ENCODE assay signal across 8 cellular contexts in the genomic region with DNA sequence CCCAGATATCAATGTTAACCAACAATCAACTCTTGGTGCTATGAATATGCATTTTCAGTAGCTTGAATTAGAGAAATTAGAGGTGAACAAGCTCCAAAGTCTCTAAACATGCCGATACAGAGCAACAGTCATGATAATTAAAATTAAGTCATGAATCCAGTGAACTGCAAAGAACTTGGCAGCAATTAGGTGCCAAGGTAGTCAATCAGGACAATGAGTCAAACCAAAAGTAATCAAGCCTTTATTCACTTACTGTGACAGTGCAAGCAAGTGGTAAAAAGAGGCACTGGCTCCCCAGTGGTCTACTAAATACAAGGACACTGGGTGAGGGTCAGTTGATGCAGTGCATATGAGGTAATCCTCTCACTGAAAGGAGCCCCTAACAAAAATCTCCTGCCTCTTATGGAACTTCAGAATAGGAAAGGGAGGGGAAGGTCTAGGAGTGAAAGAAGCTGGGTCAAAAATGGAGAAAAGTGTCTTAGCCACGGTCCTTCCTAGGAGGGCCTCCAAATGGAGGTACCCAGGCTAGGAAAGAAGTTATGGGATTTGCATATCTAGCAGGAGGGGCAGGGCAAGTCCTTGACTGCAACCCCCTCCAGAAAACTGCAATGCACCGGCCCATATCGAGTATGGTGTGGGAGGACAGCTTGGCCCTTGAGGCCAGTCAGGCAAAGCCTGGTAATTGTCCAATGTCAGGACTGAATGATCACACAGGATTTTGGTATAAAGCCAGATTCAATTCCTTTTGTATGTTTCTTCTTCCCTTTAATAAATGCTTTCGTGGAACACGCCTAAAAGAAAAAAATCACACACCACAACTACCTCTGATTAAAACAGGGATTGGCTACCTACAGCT. TPM values are rescaled to one million over a fixed set of nuclear protein-coding genes. Genes with fewer than 3 reads are reported as not detected.
A peak's percentile ranks its signal among the peaks of the same experiment; 100 is the strongest.
DNase-seq lines count a peak whose midpoint lies in the region; ATAC-seq and TF ChIP-seq lines count a peak whose summit lies in the region.

No MANE protein-coding gene starts in this region.

- H4K20me1 ChIP-seq in mammary epithelial cell (ENCODE audit: insufficient read depth, low read length), result no peaks in the 10 kb centered on the region

- H3K27ac ChIP-seq in ACC112 (ENCODE audit: low read depth, low read length), result peak overlapping the region; percentile 89
- H3K27ac ChIP-seq in HUES48 (ENCODE audit: low read depth, low read length), result peak overlapping the region; percentile 27
- peak overlapping the region; percentile 97 for H3K27ac ChIP-seq in mammary epithelial cell (ENCODE audit: insufficient read depth, low read depth, low read length)

- H3K9ac ChIP-seq in HUES48 (ENCODE audit: low read depth, low read length) (peak overlapping the region; percentile 92), mammary epithelial cell (ENCODE audit: insufficient read depth, low read length) (peak overlapping the region; percentile 98)

- H3K79me2 ChIP-seq in ACC112 (ENCODE audit: control insufficient read depth, insufficient read depth, low read length, unreplicated experiment) (peaks cover 59% of the 10 kb centered on the region), mammary epithelial cell (ENCODE audit: insufficient read depth, low read length) (peaks cover 61% of the 10 kb centered on the region)

- H3K9me3 ChIP-seq in HUES48 (ENCODE audit: control insufficient read depth, insufficient read depth, low read length) (no peaks in the 10 kb centered on the region), mammary epithelial cell (replicated peaks; ENCODE audit: insufficient read depth, low read length) (no peaks in the 10 kb centered on the region)

- no peak overlapping the region for H2AFZ ChIP-seq in ACC112 (ENCODE audit: low read length, unreplicated experiment)
- no peak overlapping the region for H2AFZ ChIP-seq in mammary epithelial cell (ENCODE audit: low read depth, low read length)

- H3K4me1 ChIP-seq in ACC112 (ENCODE audit: control insufficient read depth, insufficient read depth, low read length, unreplicated experiment) (peaks cover 10% of the 10 kb centered on the region), HUES48 (ENCODE audit: control insufficient read depth, insufficient read depth, low read length) (peaks cover 33% of the 10 kb centered on the region), mammary epithelial cell (ENCODE audit: insufficient read depth, low read length) (peaks cover 23% of the 10 kb centered on the region)

- no peaks in the 10 kb centered on the region for H3K27me3 Mint-ChIP-seq in mesothelial cell of epicardium (ENCODE audit: low read depth)

- ATAC-seq in HG03025 (IDR thresholded peaks at IDR 0.05; ENCODE audit: low FRiP score, unreplicated experiment), result no peak

- WGBS in mammary epithelial cell (ENCODE audit: low coverage, missing lambda C conversion rate), result 13% methylated on average over 6 of the region's 6 CpGs

- H3K27ac Mint-ChIP-seq in mesothelial cell of epicardium, result peak overlapping the region; percentile 97

- CTCF ChIA-PET in mammary epithelial cell (lab: Charles Lee; ENCODE audit: low non-redundant PET), result no interaction called here

- in situ Hi-C loops in mammary epithelial cell (cut with MboI; ENCODE audit: low sequenced_read_pairs in 2 of 2), result no loop called here

- H3K36me3 Mint-ChIP-seq in mesothelial cell of epicardium, result peaks cover 9% of the 10 kb centered on the region

- intact Hi-C loops in mammary epithelial cell (cut with micrococcal nuclease), result no loop called here

- H3K27me3 ChIP-seq in ACC112 (ENCODE audit: insufficient read depth, low read length) (no peaks in the 10 kb centered on the region), HUES48 (ENCODE audit: control insufficient read depth, insufficient read depth, low read length) (no peaks in the 10 kb centered on the region), mammary epithelial cell (ENCODE audit: insufficient read depth, low read length) (no peaks in the 10 kb centered on the region)

- H3K9me3 Mint-ChIP-seq in mesothelial cell of epicardium, result no peaks in the 10 kb centered on the region

- no TSS peak for BruUV-seq in mammary epithelial cell (replicated peaks; lab: Mats Ljungman, UMichigan)

- DNase-seq in mammary epithelial cell, result no peak
- DNase-seq in mesothelial cell of epicardium (ENCODE audit: low spot score in 2 of 2, unreplicated experiment in 2 of 2), result no peak
- no peak for DNase-seq in Ammon's horn (ENCODE audit: low spot score)
- no peak for DNase-seq in stimulated activated CD4-positive, alpha-beta T cell treated with anti-CD3 and anti-CD28 coated beads, Interleukin-12 subunit alpha, Interleukin-12 subunit beta, amount 100 ng/mL, for 4 hours
- DNase-seq in NCI-H128 (lab: John Stamatoyannopoulos, UW; ENCODE audit: unreplicated experiment), result no peak

- TF ChIP-seq CTCF in mammary epithelial cell (conservative IDR thresholded peaks at IDR 0.05 in 1 of 2, IDR thresholded peaks at IDR 0.05 in 1 of 2; ENCODE audit: extremely low read depth in 1 of 2, insufficient read depth in 1 of 2, low read depth in 1 of 2, low read length in 2 of 2) (no peak), mesothelial cell of epicardium (IDR thresholded peaks at IDR 0.05; ENCODE audit: unreplicated experiment) (no peak)

- H3K4me3 ChIP-seq in ACC112 (ENCODE audit: low read depth, low read length), result peak overlapping the region; percentile 99
- peak overlapping the region; percentile 89 for H3K4me3 ChIP-seq in HUES48 (ENCODE audit: low read depth, low read length)
- peak overlapping the region; percentile 82 to 94 (median 89) for H3K4me3 ChIP-seq in mammary epithelial cell (replicated peaks in 1 of 3; ENCODE audit: insufficient read depth in 1 of 3, low read depth in 2 of 3, low read length in 3 of 3)

- H3K36me3 ChIP-seq in ACC112 (ENCODE audit: insufficient read depth, low read length) (peaks cover 23% of the 10 kb centered on the region), HUES48 (ENCODE audit: control insufficient read depth, insufficient read depth, low read length) (peaks cover 53% of the 10 kb centered on the region), mammary epithelial cell (ENCODE audit: insufficient read depth, low read length) (peaks cover 15% of the 10 kb centered on the region)

- dilution Hi-C loops in mammary epithelial cell (cut with HindIII; ENCODE audit: low sequenced_read_pairs), result no loop called here

- H3K4me2 ChIP-seq in mammary epithelial cell (ENCODE audit: insufficient read depth, low read depth, low read length), result peak overlapping the region; percentile 97

- peaks cover 28% of the 10 kb centered on the region for H3K4me1 Mint-ChIP-seq in mesothelial cell of epicardium

- peak overlapping the region; percentile 92 for H3K4me3 Mint-ChIP-seq in mesothelial cell of epicardium

RNA-seq across cellular contexts. Expression of a gene that starts 1.5 kb away (rescaled TPM):
- total RNA-seq in mammary epithelial cell (10 to 100 TPM; 41.7 to 45.3 TPM), mesothelial cell of epicardium (76.3 to 77.8 TPM (median 76.8 TPM) in 3 replicates)
- polyA plus RNA-seq in mammary epithelial cell, result 14.2 TPM
- 8.1 TPM for polyA minus RNA-seq in mammary epithelial cell

RNA-seq across cellular contexts. Expression of a gene that starts 17.0 kb away (rescaled TPM):
- 10 to 100 TPM; 24.8 to 30.0 TPM for total RNA-seq in mammary epithelial cell
- polyA plus RNA-seq in mammary epithelial cell, result 19.6 TPM
- polyA minus RNA-seq in mammary epithelial cell, result 12.6 TPM
- 38.5 to 46.2 TPM (median 41.7 TPM) in 3 replicates for total RNA-seq in mesothelial cell of epicardium

Comparison
In these comparisons a context has a peak if more than half of its experiments do, and no peak if none do; other contexts are left out.
1. H3K27ac ChIP-seq: peak in every context shown above with its lines; median percentile 97 in mammary epithelial cell; 89 in ACC112; 27 in HUES48.